ENCODE assay signal across 13 cellular contexts in the genomic region with DNA sequence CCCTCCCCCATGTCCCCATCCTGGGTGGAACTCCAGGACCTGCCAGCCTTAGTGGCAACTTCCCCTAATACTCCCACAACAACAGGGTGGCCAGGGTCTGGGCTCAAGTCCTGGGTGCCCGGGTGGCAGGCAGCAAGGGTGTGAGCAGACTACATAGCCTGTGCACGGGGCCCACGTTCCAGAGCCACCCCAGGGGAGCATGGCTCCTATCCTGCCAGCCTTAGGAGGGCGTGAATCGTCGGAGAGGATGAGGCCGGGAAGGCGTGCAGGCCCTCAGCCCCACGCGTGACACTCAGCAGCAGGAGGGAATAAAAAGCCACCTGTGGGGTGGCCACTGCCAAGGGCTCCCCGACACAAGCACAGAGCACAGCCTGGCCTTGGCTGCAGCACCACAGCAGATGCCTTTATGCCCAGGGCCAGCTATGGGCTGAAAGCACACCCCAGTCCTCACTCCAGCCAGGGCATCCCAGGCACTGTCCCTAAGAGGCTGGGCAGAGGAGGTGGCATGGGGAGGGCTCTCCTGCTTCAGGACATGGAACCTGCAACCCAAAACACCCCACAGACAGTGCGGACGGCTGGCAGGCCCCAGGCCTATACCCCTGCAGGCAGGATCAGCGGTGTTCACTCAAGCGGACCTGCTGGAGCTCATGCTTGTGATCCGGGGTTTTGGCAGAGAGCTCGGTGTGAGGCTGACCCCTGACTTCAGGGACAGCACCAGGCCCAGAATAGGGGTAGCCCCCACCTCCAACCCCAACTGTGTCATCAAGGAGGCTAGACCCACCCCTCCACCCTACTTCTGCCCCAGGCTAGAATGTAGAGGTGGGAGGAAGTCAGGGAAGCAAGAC. TPM values are rescaled to one million over a fixed set of nuclear protein-coding genes. Genes with fewer than 3 reads are reported as not detected.
A peak's percentile ranks its signal among the peaks of the same experiment; 100 is the strongest.
DNase-seq lines count a peak whose midpoint lies in the region; ATAC-seq and TF ChIP-seq lines count a peak whose summit lies in the region.
"Had no signal": no experiment of that assay in that cellular context is flagged by ENCODE, and none has a peak within 500 bp of the region (broad histone marks: within the 10 kb centered on the region; RNA-seq: fewer than 3 reads in every experiment).

No MANE protein-coding gene starts in this region.

- in situ Hi-C loops in G401 (cut with HindIII; ENCODE audit: low sequenced_read_pairs): no loop called here

- no peaks in the 10 kb centered on the region for H3K36me3 Mint-ChIP-seq in activated CD4-positive, alpha-beta T cell treated with anti-CD3 and anti-CD28 coated beads, Interleukin-2, amount 10 ng/mL, durations not matched to agents 24 days and 14 days (ENCODE audit: low read depth)

- no peak for TF ChIP-seq RAD21 in liver (IDR thresholded peaks at IDR 0.05)

- peak overlapping the region; percentile 99 for H3K4me2 ChIP-seq in smooth muscle cell

- no peak overlapping the region for H3K4me3 Mint-ChIP-seq in activated CD4-positive, alpha-beta T cell treated with anti-CD3 and anti-CD28 coated beads, Interleukin-2, amount 10 ng/mL, durations not matched to agents 24 days and 14 days
- H3K4me3 Mint-ChIP-seq: activated CD8-positive, alpha-beta T cell treated with anti-CD3 and anti-CD28 coated beads for 36 hours had no signal

- no peak overlapping the region for H2AFZ ChIP-seq in smooth muscle cell (ENCODE audit: low read depth)

- H3K27ac ChIP-seq in caudate nucleus (ENCODE audit: low read depth, low read length) (peak overlapping the region; percentile 99), liver (ENCODE audit: low read depth in 1 of 2, low read length in 2 of 2) (peak overlapping the region; percentile 51 to 87), smooth muscle cell (ENCODE audit: low read depth) (peak overlapping the region; percentile 100)
- H3K27ac ChIP-seq: neutrophil had no signal

- TF ChIP-seq CTCF in liver (IDR thresholded peaks at IDR 0.05; ENCODE audit: low read depth, low read length, missing input control) (no peak), smooth muscle cell (IDR thresholded peaks at IDR 0.05; ENCODE audit: borderline replicate concordance, insufficient read depth, poor library complexity, severe bottlenecking) (no peak)

- no peaks in the 10 kb centered on the region for H3K9me3 Mint-ChIP-seq in activated CD4-positive, alpha-beta T cell treated with anti-CD3 and anti-CD28 coated beads, Interleukin-2, amount 10 ng/mL, durations not matched to agents 24 days and 14 days
- H3K9me3 Mint-ChIP-seq: activated CD8-positive, alpha-beta T cell treated with anti-CD3 and anti-CD28 coated beads for 36 hours had no signal

- peaks cover 3% of the 10 kb centered on the region for H3K4me1 Mint-ChIP-seq in activated CD4-positive, alpha-beta T cell treated with anti-CD3 and anti-CD28 coated beads, Interleukin-2, amount 10 ng/mL, durations not matched to agents 24 days and 14 days

- H3K9ac ChIP-seq in liver (ENCODE audit: low read depth in 1 of 2, low read length in 2 of 2) (no peak overlapping the region), smooth muscle cell (ENCODE audit: low read depth) (peak overlapping the region; percentile 98)

- H3K9me3 ChIP-seq in liver (ENCODE audit: control insufficient read depth in 4 of 4, low read length in 3 of 4) (no peaks in the 10 kb centered on the region), smooth muscle cell (replicated peaks; ENCODE audit: low read depth) (no peaks in the 10 kb centered on the region)
- H3K9me3 ChIP-seq: neutrophil had no signal

- H3K4me3 ChIP-seq in liver (ENCODE audit: low read depth in 1 of 3, low read length in 3 of 3) (no peak overlapping the region), smooth muscle cell (peak overlapping the region; percentile 95)

- H3K27ac Mint-ChIP-seq in activated CD4-positive, alpha-beta T cell treated with anti-CD3 and anti-CD28 coated beads, Interleukin-2, amount 10 ng/mL, durations not matched to agents 24 days and 14 days: no peak overlapping the region
- H3K27ac Mint-ChIP-seq: activated CD8-positive, alpha-beta T cell treated with anti-CD3 and anti-CD28 coated beads for 36 hours had no signal

- H3K79me2 ChIP-seq in smooth muscle cell (ENCODE audit: low read depth): peaks cover 82% of the 10 kb centered on the region

- 80% methylated on average over 17 of the region's 17 CpGs for WGBS in liver
- 76% methylated on average over 17 of the region's 17 CpGs for WGBS in smooth muscle cell (ENCODE audit: low lambda C conversion rate)

- peaks cover 44% of the 10 kb centered on the region for H3K27me3 Mint-ChIP-seq in activated CD4-positive, alpha-beta T cell treated with anti-CD3 and anti-CD28 coated beads, Interleukin-2, amount 10 ng/mL, durations not matched to agents 24 days and 14 days

- no peaks in the 10 kb centered on the region for H3K27me3 ChIP-seq in liver (ENCODE audit: control insufficient read depth in 4 of 4, insufficient read depth in 4 of 4, low read length in 3 of 4)
- no peaks in the 10 kb centered on the region for H3K27me3 ChIP-seq in smooth muscle cell (ENCODE audit: low read depth)

- peaks cover 54% of the 10 kb centered on the region for H4K20me1 ChIP-seq in smooth muscle cell (ENCODE audit: low read depth)

- peaks cover 30 to 74% (median 48%) of the 10 kb centered on the region in 4 donors for H3K4me1 ChIP-seq in liver (ENCODE audit: control insufficient read depth in 4 of 4, insufficient read depth in 4 of 4, low read length in 3 of 4)
- peaks cover 64% of the 10 kb centered on the region for H3K4me1 ChIP-seq in smooth muscle cell (ENCODE audit: low read depth)

- H3K36me3 ChIP-seq in liver (ENCODE audit: control insufficient read depth in 4 of 4, insufficient read depth in 3 of 4, low read depth in 1 of 4, low read length in 3 of 4) (no peaks in the 10 kb centered on the region), smooth muscle cell (ENCODE audit: low read depth) (no peaks in the 10 kb centered on the region)
- H3K36me3 ChIP-seq: neutrophil had no signal

- intact Hi-C loops in activated CD4-positive, alpha-beta T cell treated with anti-CD3 and anti-CD28 coated beads, Interleukin-2, amount 10 ng/mL, durations not matched to agents 24 days and 14 days (cut with micrococcal nuclease): no loop called here

- H3F3A ChIP-seq in smooth muscle cell (ENCODE audit: low read depth): peaks cover 25% of the 10 kb centered on the region

- DNase-seq in G401 (ENCODE audit: low spot score) (peak; percentile 84), caudate nucleus (lab: John Stamatoyannopoulos, UW) (peak in 16 of 61 donors; percentile 14 to 76 (median 43)), smooth muscle cell (lab: John Stamatoyannopoulos, UW; ENCODE audit: unreplicated experiment) (no peak), DMS153 treated with DMSO at 0.1 percent for 48 hours (lab: John Stamatoyannopoulos, UW; ENCODE audit: unreplicated experiment) (no peak), hepatic stellate cell (ENCODE audit: low spot score) (no peak)
- DNase-seq in activated CD4-positive, alpha-beta T cell treated with anti-CD3 and anti-CD28 coated beads, Interleukin-2, amount 10 ng/mL, durations not matched to agents 24 days and 14 days: no peak
- DNase-seq: activated CD8-positive, alpha-beta T cell treated with anti-CD3 and anti-CD28 coated beads for 36 hours; DMS 273 treated with DMSO at 0.1 percent for 48 hours; NCI-H1694 treated with DMSO at 0.1 percent for 48 hours; SHP77 had no signal

- no peak for ATAC-seq in HG03460 (IDR thresholded peaks at IDR 0.05; ENCODE audit: unreplicated experiment)
- ATAC-seq: activated CD8-positive, alpha-beta T cell treated with anti-CD3 and anti-CD28 coated beads for 36 hours had no signal

TF ChIP-seq in liver, 16 proteins besides CTCF, POLR2A, EP300 and RAD21 (continues in another document):
- TF ChIP-seq ZBTB33 (IDR thresholded peaks at IDR 0.05): no peak
- no peak for TF ChIP-seq FOXA1 (IDR thresholded peaks at IDR 0.05)

RNA-seq across cellular contexts. Expression of gene BCAR1, which starts 2.7 kb away (rescaled TPM):
- total RNA-seq in G401 (2014; rRNA removed; shearing (Covaris generic)): 122 and 124 TPM in 2 replicates
- 10 to 100 TPM; 10.1 to 32.2 TPM for total RNA-seq in liver
- polyA plus RNA-seq in liver: 10 to 100 TPM; 11.3 to 29.0 TPM
- total RNA-seq in smooth muscle cell: 49.4 and 49.9 TPM in 2 replicates
- 117 and 123 TPM in 2 replicates for polyA plus RNA-seq in smooth muscle cell
- 0.50 and 0.79 TPM in 2 replicates for total RNA-seq in activated CD4-positive, alpha-beta T cell treated with anti-CD3 and anti-CD28 coated beads, Interleukin-2, amount 10 ng/mL, durations not matched to agents 24 days and 14 days

RNA-seq across cellular contexts. Expression of gene CTRB1, which starts 30.0 kb away (rescaled TPM):
- total RNA-seq in G401 (2014; rRNA removed; shearing (Covaris generic)): not detected in 2 replicates
- total RNA-seq in liver (not detected), smooth muscle cell (not detected in 2 replicates)
- polyA plus RNA-seq in liver (not detected), smooth muscle cell (1.9 and 7.2 TPM in 2 replicates)
- total RNA-seq in activated CD4-positive, alpha-beta T cell treated with anti-CD3 and anti-CD28 coated beads, Interleukin-2, amount 10 ng/mL, durations not matched to agents 24 days and 14 days: not detected in 2 replicates
- total RNA-seq: activated CD8-positive, alpha-beta T cell treated with anti-CD3 and anti-CD28 coated beads for 36 hours had no signal

RNA-seq across cellular contexts. Expression of gene CTRB2, which starts 41.8 kb away (rescaled TPM):
- total RNA-seq in G401 (2014; rRNA removed; shearing (Covaris generic)): not detected in 2 replicates
- total RNA-seq in liver: under 1 TPM in 1 of 2 donors, not detected in 1; 0.33 TPM
- polyA plus RNA-seq in liver: under 1 TPM in 1 of 2 donors, not detected in 1; 0.09 TPM
- 1.7 TPM in 1 of 2 replicates, not detected in the other for total RNA-seq in smooth muscle cell
- 2.3 and 11.1 TPM in 2 replicates for polyA plus RNA-seq in smooth muscle cell
- not detected in 2 replicates for total RNA-seq in activated CD4-positive, alpha-beta T cell treated with anti-CD3 and anti-CD28 coated beads, Interleukin-2, amount 10 ng/mL, durations not matched to agents 24 days and 14 days
- total RNA-seq: activated CD8-positive, alpha-beta T cell treated with anti-CD3 and anti-CD28 coated beads for 36 hours had no signal
